24 cellular contexts compared by ENCODE assay signal in genomic region chr11:90496722-90497121, GRCh38.
DNase-seq lines count a peak whose midpoint lies in the region; ATAC-seq, FAIRE-seq and TF ChIP-seq lines count a peak whose summit lies in the region.
"Had no signal": no experiment of that assay in that cellular context is flagged by ENCODE, and none has a peak within 500 bp of the region (broad histone marks: within the 10 kb centered on the region; RNA-seq: fewer than 3 reads in every experiment).

No MANE protein-coding gene starts in this region.

- POLR2A ChIA-PET in A549 (lab: Yijun Ruan, JAX) = no interaction called here
- POLR2A ChIA-PET in IMR-90 (lab: Charles Lee; ENCODE audit: unreplicated experiment) = no interaction called here
- POLR2A ChIA-PET in K562 (lab: Yijun Ruan, JAX) = no interaction called here

- H2AFZ ChIP-seq in IMR-90 (replicated peaks; ENCODE audit: low read length, poor library complexity) (no peak overlapping the region), K562 (ENCODE audit: low read depth, low read length) (no peak overlapping the region)

- BruUV-seq in IMR-90 (replicated peaks; lab: Mats Ljungman, UMichigan) (no TSS peak), K562 (replicated peaks; lab: Mats Ljungman, UMichigan) (no TSS peak)

- peaks cover 30% of the 10 kb centered on the region for H3K9me3 Mint-ChIP-seq in T-helper 2 cell treated with Interferon-gamma antibody and Interleukin-4, amounts not matched to agents 5 μg/mL and 100 μg/mL, for 36 hours

- H3K9me3 ChIP-seq in A549 (no peaks in the 10 kb centered on the region), IMR-90 (ENCODE audit: control insufficient read depth, insufficient read depth, low read length) (peaks cover 3% of the 10 kb centered on the region; the same call in 1 of the 2 replicates), K562 (replicated peaks; ENCODE audit: control insufficient read depth, insufficient read depth, low read depth, low read length) (no peaks in the 10 kb centered on the region)
- H3K9me3 ChIP-seq: Caco-2 had no signal

- H3K36me3 ChIP-seq in IMR-90 (ENCODE audit: control insufficient read depth, insufficient read depth, low read length) = no peaks in the 10 kb centered on the region
- H3K36me3 ChIP-seq in K562 (ENCODE audit: control insufficient read depth, insufficient read depth, low read length) = no peaks in the 10 kb centered on the region
- H3K36me3 ChIP-seq: BLaER1 treated with 17β-estradiol and CSF1 and Interleukin-3, amounts not matched to agents 10 nM and 100 nM had no signal

- no peak overlapping the region for H3K23ac ChIP-seq in IMR-90 (ENCODE audit: low read depth, low read length)

- intact Hi-C loops in IMR-90 (cut with micrococcal nuclease) = no loop called here
- intact Hi-C loops in K562 (cut with micrococcal nuclease) = no loop called here

- H3K79me1 ChIP-seq in IMR-90 (ENCODE audit: low read depth in 1 of 2, low read length in 2 of 2) = no peaks in the 10 kb centered on the region

- TF ChIP-seq POLR2A in A549 (IDR thresholded peaks at IDR 0.05; ENCODE audit: low read length) (no peak), IMR-90 (IDR thresholded peaks at IDR 0.05; ENCODE audit: low read depth, low read length) (no peak), K562 (conservative IDR thresholded peaks at IDR 0.05) (no peak)

- no peak overlapping the region for H2BK120ac ChIP-seq in IMR-90 (ENCODE audit: low read depth, low read length)

- H3K9ac ChIP-seq in IMR-90 (ENCODE audit: low read depth, low read length) (no peak overlapping the region), K562 (ENCODE audit: insufficient read depth in 1 of 2, low read depth in 2 of 2, low read length in 2 of 2) (no peak overlapping the region)
- H3K9ac ChIP-seq: BLaER1 treated with 17β-estradiol and CSF1 and Interleukin-3, amounts not matched to agents 10 nM and 100 nM had no signal

- WGBS in A549 (ENCODE audit: missing lambda C conversion rate) = 32% methylated on average over 1 of the region's 1 CpG
- WGBS in IMR-90 (ENCODE audit: extremely low coverage in 2 of 2, insufficient read length in 1 of 2), 2 experiments = no CpG with 5 or more reads among the region's 1 CpG
- 0% methylated on average over 1 of the region's 1 CpG for WGBS in K562 (ENCODE audit: insufficient coverage, low coverage, missing lambda C conversion rate)

- CTCF ChIA-PET in A549 (lab: Yijun Ruan, JAX) (no interaction called here), IMR-90 (lab: Yijun Ruan, JAX) (no interaction called here), K562 (lab: Yijun Ruan, JAX; ENCODE audit: low intra/inter-chr PET ratio) (no interaction called here)

- H2AK5ac ChIP-seq in IMR-90 (ENCODE audit: low read depth, low read length) = no peak overlapping the region

- H3K4me3 Mint-ChIP-seq in T-helper 2 cell treated with Interferon-gamma antibody and Interleukin-4, amounts not matched to agents 5 μg/mL and 100 μg/mL, for 36 hours = no peak overlapping the region
- H3K4me3 Mint-ChIP-seq: B cell; CD4-positive, alpha-beta T cell; CD8-positive, alpha-beta T cell had no signal

- H3K4ac ChIP-seq in IMR-90 (ENCODE audit: low read depth, low read length) = no peak overlapping the region

- no peak overlapping the region for H2BK5ac ChIP-seq in IMR-90 (ENCODE audit: low read depth, low read length, poor library complexity, severe bottlenecking)

- H3K14ac ChIP-seq in IMR-90 (replicated peaks; ENCODE audit: low read depth, low read length) = no peak overlapping the region

- TF ChIP-seq CTCF in A549 (IDR thresholded peaks at IDR 0.05) = no peak
- TF ChIP-seq CTCF in IMR-90 (conservative IDR thresholded peaks at IDR 0.05; ENCODE audit: low read depth, low read length) = no peak
- TF ChIP-seq CTCF in K562 (IDR thresholded peaks at IDR 0.05 in 2 of 3, conservative IDR thresholded peaks at IDR 0.05 in 1 of 3; ENCODE audit: insufficient read depth in 2 of 3, low read depth in 1 of 3, low read length in 3 of 3) = no peak

- H3K27me3 ChIP-seq in IMR-90 (ENCODE audit: control insufficient read depth, insufficient read depth, low read length) (no peaks in the 10 kb centered on the region), K562 (ENCODE audit: control insufficient read depth in 2 of 2, insufficient read depth in 2 of 2, low read length in 2 of 2) (no peaks in the 10 kb centered on the region)
- H3K27me3 ChIP-seq: BLaER1 treated with 17β-estradiol and CSF1 and Interleukin-3, amounts not matched to agents 10 nM and 100 nM had no signal

- TF ChIP-seq EP300 in A549 (IDR thresholded peaks at IDR 0.05) (no peak), K562 (IDR thresholded peaks at IDR 0.05; ENCODE audit: low read length) (no peak)

- no peak overlapping the region for H4K5ac ChIP-seq in IMR-90 (ENCODE audit: low read depth, low read length)

- H3K9me1 ChIP-seq in IMR-90 (ENCODE audit: insufficient read depth, low read length) (no peaks in the 10 kb centered on the region), K562 (ENCODE audit: control insufficient read depth, insufficient read depth, low read length) (no peaks in the 10 kb centered on the region)

- no peak overlapping the region for H3K56ac ChIP-seq in IMR-90 (ENCODE audit: extremely low read depth, insufficient read depth, low read length)

- ATAC-seq in A549 (no peak), IMR-90 (ENCODE audit: low read depth) (no peak), K562 (no peak)
- ATAC-seq: CD8-positive, alpha-beta T cell; GM12878 had no signal

- dilution Hi-C loops in IMR-90 (cut with HindIII; ENCODE audit: low sequenced_read_pairs, unreplicated experiment) = no loop called here

- H2AK9ac ChIP-seq in IMR-90 (replicated peaks; ENCODE audit: low read depth, low read length, poor library complexity) = no peak overlapping the region

- H3K18ac ChIP-seq in IMR-90 (ENCODE audit: low read depth, low read length) = no peak overlapping the region

- in situ Hi-C loops in IMR-90 (cut with MboI; ENCODE audit: low sequenced_read_pairs) = no loop called here
- in situ Hi-C loops in K562 (cut with MboI) = no loop called here

- H3K36me3 Mint-ChIP-seq in T-helper 2 cell treated with Interferon-gamma antibody and Interleukin-4, amounts not matched to agents 5 μg/mL and 100 μg/mL, for 36 hours (ENCODE audit: low read depth) = no peaks in the 10 kb centered on the region
- H3K36me3 Mint-ChIP-seq: CD8-positive, alpha-beta T cell had no signal

- DNase-seq in A549 (ENCODE audit: low read depth in 1 of 2, low spot score in 1 of 2) (no peak), IMR-90 (no peak), K562 (ENCODE audit: extremely low read depth in 1 of 4, low spot score in 3 of 4) (no peak), HK-2 (ENCODE audit: unreplicated experiment) (no peak), DMS53 treated with DMSO at 0.1 percent for 48 hours (lab: John Stamatoyannopoulos, UW; ENCODE audit: unreplicated experiment) (no peak)
- no peak for DNase-seq in T-helper 2 cell treated with Interferon-gamma antibody and Interleukin-4, amounts not matched to agents 5 μg/mL and 100 μg/mL, for 36 hours (ENCODE audit: low spot score)
- DNase-seq: 8988T; AML-193; Caco-2; Calu3; CD4-positive, alpha-beta T cell; CD8-positive, alpha-beta T cell; DMS79; DND-41; EL; GDM1 had no signal

- H3K4me1 ChIP-seq in A549 (no peaks in the 10 kb centered on the region), IMR-90 (ENCODE audit: control insufficient read depth, insufficient read depth, low read length) (no peaks in the 10 kb centered on the region), K562 (replicated peaks in 1 of 2; ENCODE audit: control insufficient read depth in 2 of 2, insufficient read depth in 2 of 2, low read length in 2 of 2) (no peaks in the 10 kb centered on the region)
- H3K4me1 ChIP-seq: Caco-2 had no signal

- no peak overlapping the region for H3K4me2 ChIP-seq in A549
- no peak overlapping the region for H3K4me2 ChIP-seq in IMR-90 (ENCODE audit: low read depth, low read length)
- no peak overlapping the region for H3K4me2 ChIP-seq in K562 (ENCODE audit: insufficient read depth, low read length)
- H3K4me2 ChIP-seq: BLaER1 treated with 17β-estradiol and CSF1 and Interleukin-3, amounts not matched to agents 10 nM and 100 nM had no signal

- H4K8ac ChIP-seq in IMR-90 (ENCODE audit: low read depth in 2 of 2, low read length in 2 of 2) = no peak overlapping the region

- H3K4me1 Mint-ChIP-seq in T-helper 2 cell treated with Interferon-gamma antibody and Interleukin-4, amounts not matched to agents 5 μg/mL and 100 μg/mL, for 36 hours (ENCODE audit: low read depth) = no peaks in the 10 kb centered on the region
- H3K4me1 Mint-ChIP-seq: B cell had no signal

- no peak overlapping the region for H2BK20ac ChIP-seq in IMR-90 (ENCODE audit: low read depth, low read length)

- H3K27ac Mint-ChIP-seq in T-helper 2 cell treated with Interferon-gamma antibody and Interleukin-4, amounts not matched to agents 5 μg/mL and 100 μg/mL, for 36 hours = no peak overlapping the region
- H3K27ac Mint-ChIP-seq: B cell; CD4-positive, alpha-beta T cell; CD8-positive, alpha-beta T cell had no signal

- H3K4me3 ChIP-seq in A549 = no peak overlapping the region
- no peak overlapping the region for H3K4me3 ChIP-seq in IMR-90 (ENCODE audit: insufficient read depth, low read depth, low read length)
- no peak overlapping the region for H3K4me3 ChIP-seq in K562
- H3K4me3 ChIP-seq: BLaER1 treated with 17β-estradiol and CSF1 and Interleukin-3, amounts not matched to agents 10 nM and 100 nM; GM12878 had no signal

- H3K79me2 ChIP-seq in K562 (ENCODE audit: control insufficient read depth, insufficient read depth, low read length) = no peaks in the 10 kb centered on the region

- H2BK15ac ChIP-seq in IMR-90 (ENCODE audit: low read depth, low read length) = no peak overlapping the region

- H3K27ac ChIP-seq in A549 (no peak overlapping the region), IMR-90 (ENCODE audit: insufficient read depth, low read length) (no peak overlapping the region), K562 (ENCODE audit: extremely low read depth, low read depth, low read length) (no peak overlapping the region)
- H3K27ac ChIP-seq: BLaER1 treated with 17β-estradiol and CSF1 and Interleukin-3, amounts not matched to agents 10 nM and 100 nM; C4-2B had no signal

- FAIRE-seq in A549 (lab: Jason Lieb, UNC) = no peak
- FAIRE-seq in K562 (lab: Jason Lieb, UNC) = no peak
- FAIRE-seq: A204.1, D721Med, GM12878, GM12892, GM18507 had no signal

- H3K27me3 Mint-ChIP-seq in T-helper 2 cell treated with Interferon-gamma antibody and Interleukin-4, amounts not matched to agents 5 μg/mL and 100 μg/mL, for 36 hours (ENCODE audit: low read depth) = no peaks in the 10 kb centered on the region
- H3K27me3 Mint-ChIP-seq: B cell; CD4-positive, alpha-beta T cell had no signal

- H4K20me1 ChIP-seq in IMR-90 (ENCODE audit: insufficient read depth, low read length) = no peaks in the 10 kb centered on the region
- H4K20me1 ChIP-seq in K562 (replicated peaks; ENCODE audit: control insufficient read depth, insufficient read depth, low read length) = no peaks in the 10 kb centered on the region
- H4K20me1 ChIP-seq: BLaER1 treated with 17β-estradiol and CSF1 and Interleukin-3, amounts not matched to agents 10 nM and 100 nM had no signal

- TF ChIP-seq RAD21 in A549 (conservative IDR thresholded peaks at IDR 0.05 in 1 of 2, IDR thresholded peaks at IDR 0.05 in 1 of 2) = no peak
- TF ChIP-seq RAD21 in IMR-90 (IDR thresholded peaks at IDR 0.05; ENCODE audit: low read length) = no peak
- TF ChIP-seq RAD21 in K562 (CRISPR knock-in tag; conservative IDR thresholded peaks at IDR 0.05 in 1 of 2, IDR thresholded peaks at IDR 0.05 in 1 of 2) = no peak

- H4K91ac ChIP-seq in IMR-90 (ENCODE audit: insufficient read depth, low read depth, low read length) = no peak overlapping the region

TF ChIP-seq in K562, 482 proteins besides CTCF, POLR2A, EP300 and RAD21 (continues in another document):
- no peak for TF ChIP-seq GTF2E2 (tag; IDR thresholded peaks at IDR 0.05)

Comparison
In these comparisons a context has a peak if more than half of its experiments do, and no peak if none do; other contexts are left out.
1. Of the 35 proteins assayed by ChIP-seq in both K562 and A549: peak only in K562: none; only in A549: none; in both: MAFK; in neither: 34.